Comparison of ENCODE assay signal across 10 cellular contexts in genomic region chr15:99252326-99252725, GRCh38. TPM values are rescaled to one million over a fixed set of nuclear protein-coding genes. Genes with fewer than 3 reads are reported as not detected.
DNase-seq lines count a peak whose midpoint lies in the region; ATAC-seq, FAIRE-seq and TF ChIP-seq lines count a peak whose summit lies in the region.
"Had no signal": no experiment of that assay in that cellular context is flagged by ENCODE, and none has a peak within 500 bp of the region (broad histone marks: within the 10 kb centered on the region; RNA-seq: fewer than 3 reads in every experiment).

No MANE protein-coding gene starts in this region.

- no peak for TF ChIP-seq EP300 in A549 (IDR thresholded peaks at IDR 0.05)

- H3K4me1 ChIP-seq in A549 (peaks cover 15% of the 10 kb centered on the region; the same call in 2 of the 3 replicates), HAP-1 (peaks cover 3% of the 10 kb centered on the region; the same call in 1 of the 2 replicates), mucosa of rectum (ENCODE audit: control insufficient read depth in 2 of 2, insufficient read depth in 2 of 2, low read length in 2 of 2) (peaks cover 15 to 18% of the 10 kb centered on the region in 2 donors)

- peak overlapping the region; percentile 81 for H3K4me2 ChIP-seq in A549

- TF ChIP-seq CTCF in A549 (IDR thresholded peaks at IDR 0.05) (no peak), astrocyte of the cerebellum (IDR thresholded peaks at IDR 0.05; ENCODE audit: low read depth, low read length, missing control alignments) (no peak)

- H3K9ac ChIP-seq in mucosa of rectum (ENCODE audit: low read depth in 1 of 2, low read length in 2 of 2), result peak overlapping the region; percentile 68 to 96

- POLR2A ChIA-PET in A549 (lab: Yijun Ruan, JAX), result interaction anchor here (1.9 to 2.1 kb wide), 3 partner anchors 129 to 824 kb away, joined by 5 to 11 read pairs (median 6); partner anchors contain the start of gene LYSMD4

- WGBS in A549 (ENCODE audit: missing lambda C conversion rate), result 89% methylated on average over 7 of the region's 7 CpGs

- H3K36me3 ChIP-seq in HAP-1 (replicated peaks) (no peaks in the 10 kb centered on the region), mucosa of rectum (ENCODE audit: control insufficient read depth in 2 of 2, insufficient read depth in 2 of 2, low read length in 2 of 2) (no peaks in the 10 kb centered on the region)

- TF ChIP-seq POLR2A in A549 (IDR thresholded peaks at IDR 0.05; ENCODE audit: low read length), result no peak

- DNase-seq in A549 (ENCODE audit: low read depth in 1 of 2, low spot score in 1 of 2), result no peak
- no peak for DNase-seq in HAP-1 (ENCODE audit: low spot score in 2 of 2)
- DNase-seq in astrocyte of the cerebellum (ENCODE audit: low read depth), result no peak
- DNase-seq in C1 segment of cervical spinal cord (lab: John Stamatoyannopoulos, UW), result no peak
- no peak for DNase-seq in NCI-H187 treated with DMSO at 0.1 percent for 48 hours (lab: John Stamatoyannopoulos, UW)
- no peak for DNase-seq in ecto neural progenitor cell (ENCODE audit: low spot score)
- DNase-seq in stimulated activated naive CD8-positive, alpha-beta T cell treated with anti-CD3 and anti-CD28 coated beads, Interleukin-15, Interleukin-2, amounts not matched to agents 100 U/mL and 50 U/mL, for 24 hours, result no peak
- DNase-seq: stimulated activated CD4-positive, alpha-beta T cell treated with anti-CD3 and anti-CD28 coated beads, Interleukin-2, amount 100 ng/mL, for 48 hours had no signal

- ATAC-seq in A549, result no peak
- ATAC-seq in stimulated activated naive CD8-positive, alpha-beta T cell treated with anti-CD3 and anti-CD28 coated beads, Interleukin-15, Interleukin-2, amounts not matched to agents 100 U/mL and 50 U/mL, for 24 hours, result no peak

- no peak for FAIRE-seq in A549 (lab: Jason Lieb, UNC)
- FAIRE-seq: endometrium had no signal

- CTCF ChIA-PET in A549 (lab: Yijun Ruan, JAX), result interaction anchor here (1.0 to 2.9 kb wide), 4 partner anchors 12 to 452 kb away, joined by 3 to 13 read pairs (median 8); no protein-coding TSS in a partner anchor

- H3K4me3 ChIP-seq in A549, result peak overlapping the region; percentile 76; the same call in 2 of the 3 replicates
- peak overlapping the region; percentile 80 for H3K4me3 ChIP-seq in HAP-1
- H3K4me3 ChIP-seq in astrocyte of the cerebellum (ENCODE audit: low read depth, low read length), result peak overlapping the region; percentile 59
- H3K4me3 ChIP-seq in mucosa of rectum (ENCODE audit: low read length in 2 of 2), result peak overlapping the region; percentile 76 to 88

- peak overlapping the region in 1 of 2 experiments; percentile 91; a peak in 1 of 6 replicates for H3K27ac ChIP-seq in A549
- no peak overlapping the region for H3K27ac ChIP-seq in mucosa of rectum (ENCODE audit: low read depth in 2 of 2, low read length in 2 of 2)

- no peaks in the 10 kb centered on the region for H3K27me3 ChIP-seq in HAP-1 (ENCODE audit: low read depth)
- H3K27me3 ChIP-seq in mucosa of rectum (ENCODE audit: control insufficient read depth in 2 of 2, insufficient read depth in 2 of 2, low read length in 2 of 2), result no peaks in the 10 kb centered on the region

- TF ChIP-seq RAD21 in A549 (conservative IDR thresholded peaks at IDR 0.05 in 1 of 2, IDR thresholded peaks at IDR 0.05 in 1 of 2), result no peak

- in situ Hi-C loops in HAP-1 (cut with MboI; ENCODE audit: low sequenced_read_pairs) (loop anchor here (25.0 kb wide), 1 partner anchor 660 kb away; no protein-coding TSS in a partner anchor), astrocyte of the cerebellum (cut with HindIII; ENCODE audit: low sequenced_read_pairs) (no loop called here)

- no peaks in the 10 kb centered on the region for H3K9me3 ChIP-seq in A549
- H3K9me3 ChIP-seq in HAP-1, result no peaks in the 10 kb centered on the region
- no peaks in the 10 kb centered on the region for H3K9me3 ChIP-seq in mucosa of rectum (ENCODE audit: control insufficient read depth in 2 of 2, low read length in 2 of 2)

TF ChIP-seq in A549, 52 proteins besides CTCF, POLR2A, EP300 and RAD21:
- TF ChIP-seq ZC3H11A (IDR thresholded peaks at IDR 0.05) (no peak), HES2 (IDR thresholded peaks at IDR 0.05) (no peak), EHMT2 (IDR thresholded peaks at IDR 0.05; ENCODE audit: low read depth) (no peak), NR3C1 (IDR thresholded peaks at IDR 0.05) (no peak), EHF (CRISPR knock-in tag; IDR thresholded peaks at IDR 0.05) (no peak), ATOH8 (CRISPR knock-in tag; IDR thresholded peaks at IDR 0.05; ENCODE audit: low read depth) (no peak), ZFP36 (IDR thresholded peaks at IDR 0.05; ENCODE audit: borderline replicate concordance, partially characterized antibody) (no peak), CHD2 (IDR thresholded peaks at IDR 0.05; ENCODE audit: low read length, partially characterized antibody) (no peak), KDM1A (IDR thresholded peaks at IDR 0.05; ENCODE audit: low read depth) (no peak), NPAS2 (CRISPR knock-in tag; IDR thresholded peaks at IDR 0.05; ENCODE audit: borderline replicate concordance) (no peak), KDM5A (IDR thresholded peaks at IDR 0.05) (no peak), RARB (CRISPR knock-in tag; IDR thresholded peaks at IDR 0.05) (no peak), HOXB5 (CRISPR knock-in tag; IDR thresholded peaks at IDR 0.05) (no peak)
- TF ChIP-seq, protein P1, sequence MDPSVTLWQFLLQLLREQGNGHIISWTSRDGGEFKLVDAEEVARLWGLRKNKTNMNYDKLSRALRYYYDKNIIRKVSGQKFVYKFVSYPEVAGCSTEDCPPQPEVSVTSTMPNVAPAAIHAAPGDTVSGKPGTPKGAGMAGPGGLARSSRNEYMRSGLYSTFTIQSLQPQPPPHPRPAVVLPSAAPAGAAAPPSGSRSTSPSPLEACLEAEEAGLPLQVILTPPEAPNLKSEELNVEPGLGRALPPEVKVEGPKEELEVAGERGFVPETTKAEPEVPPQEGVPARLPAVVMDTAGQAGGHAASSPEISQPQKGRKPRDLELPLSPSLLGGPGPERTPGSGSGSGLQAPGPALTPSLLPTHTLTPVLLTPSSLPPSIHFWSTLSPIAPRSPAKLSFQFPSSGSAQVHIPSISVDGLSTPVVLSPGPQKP (IDR thresholded peaks at IDR 0.05; ENCODE audit: low read depth, low read length), result no peak

RNA-seq across cellular contexts. Expression of gene LRRC28, which starts 1.0 kb away (rescaled TPM):
- polyA plus RNA-seq in A549 (2011; rRNA removed), result 62.4 and 75.0 TPM in 2 replicates
- 20.4 and 23.3 TPM in 2 replicates for polyA plus RNA-seq in A549 (2012; cell fraction: cytosol; rRNA removed)
- polyA plus RNA-seq in A549 (2012; cell fraction: nucleus; rRNA removed), result 7.8 and 13.6 TPM in 2 replicates
- polyA plus RNA-seq in A549 (2017; fragmentation: RNase III; extraction: RNeasy Plus Mini Kit Qiagen cat#74134 plus additional on column Dnase treatment), result 18.2 to 22.3 TPM (median 19.6 TPM) in 3 replicates
- 50.7 and 58.5 TPM in 2 replicates for polyA minus RNA-seq in A549 (2011; rRNA and poly(A)+ RNA removed)

RNA-seq across cellular contexts. Expression of gene TTC23, which starts 2.9 kb away (rescaled TPM):
- polyA plus RNA-seq in A549 (2011; rRNA removed), result 7.0 and 18.7 TPM in 2 replicates
- 2.3 and 3.7 TPM in 2 replicates for polyA plus RNA-seq in A549 (2012; cell fraction: cytosol; rRNA removed)
- polyA plus RNA-seq in A549 (2012; cell fraction: nucleus; rRNA removed), result 3.4 and 6.9 TPM in 2 replicates
- 16.5 to 17.4 TPM (median 17.4 TPM) in 3 replicates for polyA plus RNA-seq in A549 (2017; fragmentation: RNase III; extraction: RNeasy Plus Mini Kit Qiagen cat#74134 plus additional on column Dnase treatment)
- polyA minus RNA-seq in A549 (2011; rRNA and poly(A)+ RNA removed), result 7.9 and 8.4 TPM in 2 replicates
